Comparison of ENCODE assay signal across 1 cellular context in the genomic region with DNA sequence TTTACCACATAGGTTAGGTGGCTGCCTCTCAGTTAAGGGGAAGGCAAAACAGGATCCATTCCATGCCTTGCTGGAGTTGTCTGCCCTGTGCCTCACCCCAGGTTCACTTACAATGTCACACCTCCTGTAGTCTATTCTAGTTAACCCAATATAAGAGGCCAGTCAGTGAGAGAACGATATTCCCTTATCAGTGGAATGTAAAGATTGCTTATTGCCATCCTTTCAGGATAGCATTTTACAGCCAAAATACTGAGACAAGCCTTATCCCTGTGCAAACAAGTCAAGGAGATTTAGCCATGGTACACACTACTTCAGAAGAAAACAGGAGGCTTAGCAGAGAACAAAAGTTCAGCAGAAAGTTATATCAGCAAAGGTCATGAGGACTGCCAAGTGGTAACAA.
TF ChIP-seq lines count a peak whose summit lies in the region.

No MANE protein-coding gene starts in this region.

TF ChIP-seq in K562, 482 proteins besides CTCF, POLR2A, EP300 and RAD21:
- TF ChIP-seq, protein P1, sequence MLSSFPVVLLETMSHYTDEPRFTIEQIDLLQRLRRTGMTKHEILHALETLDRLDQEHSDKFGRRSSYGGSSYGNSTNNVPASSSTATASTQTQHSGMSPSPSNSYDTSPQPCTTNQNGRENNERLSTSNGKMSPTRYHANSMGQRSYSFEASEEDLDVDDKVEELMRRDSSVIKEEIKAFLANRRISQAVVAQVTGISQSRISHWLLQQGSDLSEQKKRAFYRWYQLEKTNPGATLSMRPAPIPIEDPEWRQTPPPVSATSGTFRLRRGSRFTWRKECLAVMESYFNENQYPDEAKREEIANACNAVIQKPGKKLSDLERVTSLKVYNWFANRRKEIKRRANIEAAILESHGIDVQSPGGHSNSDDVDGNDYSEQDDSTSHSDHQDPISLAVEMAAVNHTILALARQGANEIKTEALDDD (IDR thresholded peaks at IDR 0.05), result peak; percentile 44; the same call in 1 of the 2 replicates
- no peak for TF ChIP-seq ZKSCAN3 (CRISPR knock-in tag; IDR thresholded peaks at IDR 0.05)
- TF ChIP-seq SMARCA4 (IDR thresholded peaks at IDR 0.05), result no peak
- TF ChIP-seq, protein P2, sequence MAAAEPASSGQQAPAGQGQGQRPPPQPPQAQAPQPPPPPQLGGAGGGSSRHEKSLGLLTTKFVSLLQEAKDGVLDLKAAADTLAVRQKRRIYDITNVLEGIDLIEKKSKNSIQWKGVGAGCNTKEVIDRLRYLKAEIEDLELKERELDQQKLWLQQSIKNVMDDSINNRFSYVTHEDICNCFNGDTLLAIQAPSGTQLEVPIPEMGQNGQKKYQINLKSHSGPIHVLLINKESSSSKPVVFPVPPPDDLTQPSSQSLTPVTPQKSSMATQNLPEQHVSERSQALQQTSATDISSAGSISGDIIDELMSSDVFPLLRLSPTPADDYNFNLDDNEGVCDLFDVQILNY (CRISPR knock-in tag; IDR thresholded peaks at IDR 0.05), result no peak
- TF ChIP-seq KLF6 (CRISPR knock-in tag; IDR thresholded peaks at IDR 0.05; ENCODE audit: borderline replicate concordance), result no peak
TF ChIP-seq in K562: peak in this region for 1.
